ENCODE assay signal across 1 cellular context in the genomic region with DNA sequence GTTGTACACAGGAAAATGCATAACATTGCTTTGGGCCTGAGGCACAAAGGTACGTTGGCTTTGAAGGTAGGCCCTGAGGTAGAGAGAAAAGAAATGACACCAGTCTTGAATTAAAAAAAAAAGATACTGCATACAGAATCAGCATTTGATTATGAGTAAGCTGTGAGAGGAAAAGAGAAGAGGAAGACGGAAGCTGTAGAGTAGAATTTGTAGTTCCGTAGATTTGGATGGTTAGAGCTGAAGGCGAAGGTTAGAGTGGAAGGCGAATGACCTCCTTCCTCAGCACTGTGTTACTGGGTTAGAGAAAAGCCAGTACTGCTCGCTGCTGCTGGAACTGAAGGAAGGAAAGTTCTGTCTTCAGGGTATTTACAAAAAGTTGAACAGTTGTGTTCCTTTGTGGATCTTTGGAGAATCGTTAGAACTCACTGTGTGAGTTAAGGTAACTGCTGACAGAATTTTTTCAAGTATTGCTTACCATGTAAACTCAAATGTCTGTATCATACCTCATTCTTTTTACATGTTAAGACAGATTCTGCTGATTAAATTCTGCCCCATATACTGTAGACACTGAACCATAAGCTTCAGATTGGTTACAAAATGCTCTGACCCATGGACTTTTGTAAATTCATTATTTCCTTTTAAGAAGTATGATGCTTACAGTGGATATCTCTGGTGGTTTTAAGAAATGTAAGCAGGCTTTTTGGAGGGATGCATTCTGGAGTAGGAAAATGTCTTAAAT.
TF ChIP-seq lines count a peak whose summit lies in the region.

No MANE protein-coding gene starts in this region.

TF ChIP-seq in GM12891, 5 proteins besides CTCF, POLR2A, EP300 and RAD21:
- TF ChIP-seq POU2F2 (IDR thresholded peaks at IDR 0.05; ENCODE audit: low read depth, low read length) (no peak), PAX5 (IDR thresholded peaks at IDR 0.05; ENCODE audit: insufficient read depth, low read length, severe bottlenecking) (no peak), POLR2AphosphoS5 (IDR thresholded peaks at IDR 0.05; ENCODE audit: low read depth, low read length) (no peak), SPI1 (IDR thresholded peaks at IDR 0.05; ENCODE audit: low read depth, low read length) (no peak), TAF1 (IDR thresholded peaks at IDR 0.05; ENCODE audit: low read depth, low read length) (no peak)
